In the genomic region with DNA sequence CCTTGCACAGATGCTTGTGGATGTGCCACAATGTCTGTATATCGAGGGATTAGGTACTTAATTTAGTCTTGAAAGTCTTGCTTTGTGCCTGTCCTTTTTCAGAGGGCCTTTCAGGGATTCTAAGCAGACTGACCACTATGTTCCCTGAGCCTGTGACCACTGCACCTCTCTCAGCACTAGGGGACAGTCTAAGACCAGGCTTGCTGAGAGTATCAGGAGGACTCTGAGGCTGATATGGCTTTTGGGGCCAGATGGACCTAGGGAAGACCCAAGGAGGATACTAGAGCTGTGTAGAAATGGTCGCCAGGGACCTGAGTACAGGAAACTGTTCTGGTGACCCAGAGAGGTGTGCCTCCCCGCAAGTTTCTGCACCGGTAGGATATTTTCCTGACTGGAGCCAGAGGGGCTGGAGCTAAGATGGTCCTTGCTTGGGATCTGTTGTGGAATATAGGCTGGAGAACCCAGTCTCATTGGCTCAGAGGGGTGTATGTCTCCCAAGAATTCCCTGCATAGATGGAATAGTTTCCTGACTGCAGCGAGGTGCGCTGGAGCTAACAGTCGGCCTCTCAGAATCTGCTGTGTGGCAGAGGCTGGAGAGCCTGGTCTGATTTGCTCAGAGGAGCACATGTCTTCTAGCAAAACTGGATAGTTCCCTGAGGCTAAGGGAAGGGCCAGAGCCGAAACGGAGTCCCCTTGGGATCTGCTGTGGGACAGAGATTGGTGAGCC, we compare ENCODE assay signal across 8 cellular contexts.
DNase-seq lines count a peak whose midpoint lies in the region; ATAC-seq and TF ChIP-seq lines count a peak whose summit lies in the region.

No MANE protein-coding gene starts in this region.

- TF ChIP-seq CTCF in 22Rv1 (IDR thresholded peaks at IDR 0.05), result peak; percentile 70
- peak; percentile 91 for TF ChIP-seq CTCF in foreskin fibroblast (IDR thresholded peaks at IDR 0.05; ENCODE audit: low read depth, low read length)
- no peak for TF ChIP-seq CTCF in tibial nerve (IDR thresholded peaks at IDR 0.05)
- TF ChIP-seq CTCF in uterus (IDR thresholded peaks at IDR 0.05), result no peak

- H3K27ac ChIP-seq in 22Rv1, result no peak overlapping the region
- H3K27ac ChIP-seq in tibial nerve, result no peak overlapping the region
- H3K27ac ChIP-seq in uterus, result no peak overlapping the region

- no peaks in the 10 kb centered on the region for H3K4me1 ChIP-seq in tibial nerve
- H3K4me1 ChIP-seq in uterus, result no peaks in the 10 kb centered on the region

- H3K27me3 ChIP-seq in tibial nerve (no peaks in the 10 kb centered on the region), uterus (no peaks in the 10 kb centered on the region)

- TF ChIP-seq POLR2A in tibial nerve (IDR thresholded peaks at IDR 0.05), result no peak
- no peak for TF ChIP-seq POLR2A in uterus (IDR thresholded peaks at IDR 0.05)

- no peak for TF ChIP-seq EP300 in tibial nerve (IDR thresholded peaks at IDR 0.05)

- peak; percentile 41 for ATAC-seq in GM18502 (IDR thresholded peaks at IDR 0.05; ENCODE audit: poor library complexity, unreplicated experiment)

- H3K36me3 ChIP-seq in tibial nerve (no peaks in the 10 kb centered on the region), uterus (no peaks in the 10 kb centered on the region)

- DNase-seq in RPMI7951 (ENCODE audit: low read depth), result peak; percentile 64
- peak in 1 of 2 donors; percentile 63 for DNase-seq in foreskin fibroblast
- no peak for DNase-seq in NCI-H1694 treated with DMSO at 0.1 percent for 48 hours (lab: John Stamatoyannopoulos, UW)
- DNase-seq in tibial nerve (ENCODE audit: low spot score in 2 of 2), result no peak
- no peak for DNase-seq in LoVo (ENCODE audit: low spot score)
- DNase-seq in uterus, result no peak

- 90 to 93% methylated on average over 9 of the region's 9 CpGs for WGBS in tibial nerve, 2 donors

- intact Hi-C loops in uterus (cut with DNase I; ENCODE audit: low total_unique reads), result no loop called here

- H3K9me3 ChIP-seq in tibial nerve (peaks cover 0 to 12% (median 0%) of the 10 kb centered on the region in 4 donors), uterus (no peaks in the 10 kb centered on the region)

- H3K4me3 ChIP-seq in foreskin fibroblast (ENCODE audit: low read depth in 1 of 2, low read length in 2 of 2), result no peak overlapping the region
- no peak overlapping the region for H3K4me3 ChIP-seq in tibial nerve
- H3K4me3 ChIP-seq in uterus, result no peak overlapping the region

Comparison
In these comparisons a context has a peak if more than half of its experiments do, and no peak if none do; other contexts are left out.
1. CTCF ChIP-seq: peak in 22Rv1 (single experiment) and foreskin fibroblast (single experiment); none in tibial nerve (0 of 5) and uterus (0 of 4).